16 cellular contexts compared by ENCODE assay signal in the genomic region with DNA sequence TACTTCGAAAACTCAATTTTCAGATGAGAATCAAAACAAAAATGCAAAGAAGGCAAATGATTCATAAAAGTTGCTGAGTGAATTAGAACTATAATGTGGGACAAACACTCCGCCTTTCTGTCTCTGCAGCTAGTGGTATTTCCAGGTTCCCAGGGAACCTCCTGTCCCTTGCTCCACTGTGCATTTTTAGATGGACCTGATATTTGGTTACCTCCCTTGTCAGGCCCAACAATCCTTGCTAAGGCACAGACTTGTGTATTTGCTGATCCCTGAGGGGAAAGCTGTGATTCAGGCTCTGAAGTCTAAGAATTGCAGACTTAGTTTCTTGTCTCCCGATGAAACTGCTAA.
DNase-seq lines count a peak whose midpoint lies in the region; ATAC-seq, FAIRE-seq and TF ChIP-seq lines count a peak whose summit lies in the region.
"Had no signal": no experiment of that assay in that cellular context is flagged by ENCODE, and none has a peak within 500 bp of the region (broad histone marks: within the 10 kb centered on the region; RNA-seq: fewer than 3 reads in every experiment).

No MANE protein-coding gene starts in this region.

- DNase-seq in natural killer cell treated with Interleukin-12 subunit alpha and Interleukin-12 subunit beta and Interleukin-15 and Interleukin-18, amount 100 ng/mL, for 72 hours (ENCODE audit: low spot score), result no peak
- DNase-seq in natural killer cell (no peak), cerebellum (ENCODE audit: low spot score) (peak; percentile 4), HepG2 (ENCODE audit: low spot score) (no peak), tibial artery (no peak), HEK293T (ENCODE audit: extremely low spot score) (no peak), NCI-H1694 (lab: John Stamatoyannopoulos, UW) (no peak), 8988T (no peak)
- DNase-seq: activated CD4-positive, alpha-beta T cell treated with anti-CD3 and anti-CD28 coated beads, Interleukin-2, amount 50 U/mL, for 1 hour; activated T-cell treated with anti-CD3 and anti-CD28 coated beads, Interleukin-2, amount 50 U/mL, for 4 hours; foreskin melanocyte; naive B cell had no signal

- H3K4me1 ChIP-seq in HepG2 (ENCODE audit: insufficient read depth, low read length) (peaks cover 39% of the 10 kb centered on the region), tibial artery (peaks cover 8 to 68% (median 32%) of the 10 kb centered on the region in 4 donors)
- H3K4me1 ChIP-seq: prostate gland had no signal

- no peak overlapping the region for H3K4me2 ChIP-seq in HepG2 (ENCODE audit: low read depth, low read length)

- H3K27me3 ChIP-seq in HepG2 (ENCODE audit: control insufficient read depth in 1 of 2, insufficient read depth in 2 of 2, low read length in 2 of 2), result no peaks in the 10 kb centered on the region
- H3K27me3 ChIP-seq in tibial artery, result no peaks in the 10 kb centered on the region
- H3K27me3 ChIP-seq: SJSA1 had no signal

- no peaks in the 10 kb centered on the region for H4K20me1 ChIP-seq in HepG2 (ENCODE audit: insufficient read depth, low read length)

- intact Hi-C loops in natural killer cell (cut with micrococcal nuclease), result no loop called here
- intact Hi-C loops in HepG2 (cut with micrococcal nuclease; ENCODE audit: unreplicated experiment), result no loop called here
- intact Hi-C loops in tibial artery (cut with DNase I; ENCODE audit: low total_unique reads), result no loop called here

- peak overlapping the region; percentile 17 for H3K27ac ChIP-seq in HepG2 (ENCODE audit: extremely low read length, insufficient read depth, low read length)
- peak overlapping the region; percentile 54 to 62 for H3K27ac ChIP-seq in tibial artery
- H3K27ac ChIP-seq: prostate gland, SJSA1 had no signal

- peaks cover 15 to 20% of the 10 kb centered on the region in 2 donors for H3K4me1 Mint-ChIP-seq in natural killer cell treated with Interleukin-12 subunit alpha and Interleukin-12 subunit beta and Interleukin-15 and Interleukin-18, amount 100 ng/mL, for 72 hours (ENCODE audit: low read depth in 2 of 2)
- H3K4me1 Mint-ChIP-seq in natural killer cell, result peaks cover 0 to 10% of the 10 kb centered on the region in 2 donors

- no peak overlapping the region for H3K4me3 ChIP-seq in HepG2 (replicated peaks in 1 of 3; ENCODE audit: insufficient read depth in 1 of 3, low read depth in 2 of 3, low read length in 3 of 3)
- H3K4me3 ChIP-seq in tibial artery, result no peak overlapping the region
- H3K4me3 ChIP-seq: GM12878, prostate gland, SJSA1 had no signal

- H3K36me3 ChIP-seq in HepG2 (replicated peaks in 1 of 2; ENCODE audit: control insufficient read depth in 1 of 2, insufficient read depth in 2 of 2, low read length in 2 of 2), result no peaks in the 10 kb centered on the region
- H3K36me3 ChIP-seq in tibial artery, result peaks cover 0 to 4% (median 0%) of the 10 kb centered on the region in 3 donors
- H3K36me3 ChIP-seq: prostate gland had no signal

- H3K79me2 ChIP-seq in HepG2 (ENCODE audit: insufficient read depth, low read length), result peaks cover 25% of the 10 kb centered on the region

- no peaks in the 10 kb centered on the region for H3K9me3 ChIP-seq in HepG2 (ENCODE audit: low read length)
- H3K9me3 ChIP-seq in tibial artery, result no peaks in the 10 kb centered on the region
- H3K9me3 ChIP-seq: prostate gland, SJSA1 had no signal

- 93% methylated on average over 3 of the region's 3 CpGs for WGBS in HepG2 (ENCODE audit: low lambda C conversion rate)

- no peak for TF ChIP-seq POLR2A in HepG2 (IDR thresholded peaks at IDR 0.05; ENCODE audit: insufficient read depth in 1 of 2, low read depth in 2 of 2, low read length in 2 of 2)

- H3K9ac ChIP-seq in HepG2 (ENCODE audit: insufficient read depth, low read depth, low read length), result no peak overlapping the region

- CTCF ChIA-PET in HepG2 (lab: Yijun Ruan, JAX; ENCODE audit: low intra/inter-chr PET ratio, low total read pairs) (no interaction called here), HEK293T (lab: Yijun Ruan, JAX) (interaction anchor here (0.7 kb wide), 1 partner anchor 9 kb away, joined by 3 read pairs; no protein-coding TSS in a partner anchor)

- TF ChIP-seq EP300 in HepG2 (IDR thresholded peaks at IDR 0.05; ENCODE audit: low read depth in 2 of 2, low read length in 2 of 2) (no peak), HepG2 (CRISPR knock-in tag; IDR thresholded peaks at IDR 0.05; ENCODE audit: borderline replicate concordance) (no peak)

- TF ChIP-seq CTCF in natural killer cell (IDR thresholded peaks at IDR 0.05), result no peak
- no peak for TF ChIP-seq CTCF in HepG2 (CRISPR knock-in tag; IDR thresholded peaks at IDR 0.05)
- TF ChIP-seq CTCF in tibial artery (IDR thresholded peaks at IDR 0.05), result no peak

- in situ Hi-C loops in HepG2 (cut with HindIII; ENCODE audit: extremely low pct_ligation_motif_present, low pct_unique_long_range_greater_than_20kb), result no loop called here

- peak; percentile 15 for FAIRE-seq in HepG2 (lab: Jason Lieb, UNC)
- FAIRE-seq: endometrium, GM12878 had no signal

- H3K4me3 Mint-ChIP-seq in natural killer cell treated with Interleukin-12 subunit alpha and Interleukin-12 subunit beta and Interleukin-15 and Interleukin-18, amount 100 ng/mL, for 72 hours, result peak overlapping the region; percentile 7
- no peak overlapping the region for H3K4me3 Mint-ChIP-seq in natural killer cell
- H3K4me3 Mint-ChIP-seq: activated T-cell treated with anti-CD3 and anti-CD28 coated beads, Interleukin-2, amount 50 U/mL, for 4 hours; naive B cell had no signal

- no peak for TF ChIP-seq RAD21 in HepG2 (CRISPR knock-in tag; IDR thresholded peaks at IDR 0.05)

- H3K9me3 Mint-ChIP-seq in natural killer cell treated with Interleukin-12 subunit alpha and Interleukin-12 subunit beta and Interleukin-15 and Interleukin-18, amount 100 ng/mL, for 72 hours, result no peaks in the 10 kb centered on the region
- no peaks in the 10 kb centered on the region for H3K9me3 Mint-ChIP-seq in natural killer cell
- H3K9me3 Mint-ChIP-seq: activated T-cell treated with anti-CD3 and anti-CD28 coated beads, Interleukin-2, amount 50 U/mL, for 4 hours had no signal

- peak overlapping the region; percentile 33 to 71 for H3K27ac Mint-ChIP-seq in natural killer cell treated with Interleukin-12 subunit alpha and Interleukin-12 subunit beta and Interleukin-15 and Interleukin-18, amount 100 ng/mL, for 72 hours
- H3K27ac Mint-ChIP-seq in natural killer cell, result no peak overlapping the region

- no TSS peak for BruUV-seq in HepG2 (replicated peaks; lab: Mats Ljungman, UMichigan)

- H3K36me3 Mint-ChIP-seq in natural killer cell treated with Interleukin-12 subunit alpha and Interleukin-12 subunit beta and Interleukin-15 and Interleukin-18, amount 100 ng/mL, for 72 hours, result no peaks in the 10 kb centered on the region
- H3K36me3 Mint-ChIP-seq in natural killer cell, result no peaks in the 10 kb centered on the region
- H3K36me3 Mint-ChIP-seq: naive B cell had no signal

- H2AFZ ChIP-seq in HepG2 (ENCODE audit: low read length), result no peak overlapping the region

- POLR2A ChIA-PET in HepG2 (lab: Yijun Ruan, JAX), result no interaction called here
- POLR2A ChIA-PET in HEK293T (lab: Yijun Ruan, JAX), result no interaction called here

- peak in 1 of 2 donors; percentile 38 for ATAC-seq in natural killer cell treated with Interleukin-12 subunit alpha and Interleukin-12 subunit beta and Interleukin-15 and Interleukin-18, amount 100 ng/mL, for 72 hours
- ATAC-seq in natural killer cell (no peak), HepG2 (peak; percentile 46)
- ATAC-seq: GM12878 had no signal

- no peaks in the 10 kb centered on the region for H3K27me3 Mint-ChIP-seq in natural killer cell treated with Interleukin-12 subunit alpha and Interleukin-12 subunit beta and Interleukin-15 and Interleukin-18, amount 100 ng/mL, for 72 hours
- no peaks in the 10 kb centered on the region for H3K27me3 Mint-ChIP-seq in natural killer cell (ENCODE audit: low read depth in 2 of 2)
- H3K27me3 Mint-ChIP-seq: naive B cell had no signal

TF ChIP-seq in HepG2, 621 proteins besides CTCF, POLR2A, EP300 and RAD21 (continues in another document):
- 0 out of 2 replicates have a peak, but pooled peaks have one; percentile 3 for TF ChIP-seq HOXD1 (CRISPR knock-in tag; IDR thresholded peaks at IDR 0.05)

TF ChIP-seq in HEK293T, 16 proteins besides CTCF, POLR2A, EP300 and RAD21:
- TF ChIP-seq ARNT (IDR thresholded peaks at IDR 0.05) (no peak), PKNOX1 (IDR thresholded peaks at IDR 0.05) (no peak), ELF4 (IDR thresholded peaks at IDR 0.05) (no peak), FOXA1 (IDR thresholded peaks at IDR 0.05) (no peak), LEF1 (IDR thresholded peaks at IDR 0.05; ENCODE audit: borderline replicate concordance) (no peak), ZNF384 (IDR thresholded peaks at IDR 0.05) (no peak), FOXM1 (IDR thresholded peaks at IDR 0.05; ENCODE audit: borderline replicate concordance) (no peak), HDGF (IDR thresholded peaks at IDR 0.05; ENCODE audit: borderline replicate concordance) (no peak), SUZ12 (IDR thresholded peaks at IDR 0.05) (no peak), SP1 (IDR thresholded peaks at IDR 0.05) (no peak), TARDBP (IDR thresholded peaks at IDR 0.05) (no peak), CTBP1 (IDR thresholded peaks at IDR 0.05; ENCODE audit: borderline replicate concordance) (no peak), FOXK2 (IDR thresholded peaks at IDR 0.05) (no peak), L3MBTL2 (conservative IDR thresholded peaks at IDR 0.05) (no peak), BHLHE40 (IDR thresholded peaks at IDR 0.05; ENCODE audit: borderline replicate concordance) (no peak)

Comparison
In these comparisons a context has a peak if more than half of its experiments do, and no peak if none do; other contexts are left out.
1. H3K27ac Mint-ChIP-seq: peak in natural killer cell treated with Interleukin-12 subunit alpha and Interleukin-12 subunit beta and Interleukin-15 and Interleukin-18, amount 100 ng/mL, for 72 hours (2 of 2); none in natural killer cell (0 of 2).